ENCODE assay signal across 15 cellular contexts in the genomic region with DNA sequence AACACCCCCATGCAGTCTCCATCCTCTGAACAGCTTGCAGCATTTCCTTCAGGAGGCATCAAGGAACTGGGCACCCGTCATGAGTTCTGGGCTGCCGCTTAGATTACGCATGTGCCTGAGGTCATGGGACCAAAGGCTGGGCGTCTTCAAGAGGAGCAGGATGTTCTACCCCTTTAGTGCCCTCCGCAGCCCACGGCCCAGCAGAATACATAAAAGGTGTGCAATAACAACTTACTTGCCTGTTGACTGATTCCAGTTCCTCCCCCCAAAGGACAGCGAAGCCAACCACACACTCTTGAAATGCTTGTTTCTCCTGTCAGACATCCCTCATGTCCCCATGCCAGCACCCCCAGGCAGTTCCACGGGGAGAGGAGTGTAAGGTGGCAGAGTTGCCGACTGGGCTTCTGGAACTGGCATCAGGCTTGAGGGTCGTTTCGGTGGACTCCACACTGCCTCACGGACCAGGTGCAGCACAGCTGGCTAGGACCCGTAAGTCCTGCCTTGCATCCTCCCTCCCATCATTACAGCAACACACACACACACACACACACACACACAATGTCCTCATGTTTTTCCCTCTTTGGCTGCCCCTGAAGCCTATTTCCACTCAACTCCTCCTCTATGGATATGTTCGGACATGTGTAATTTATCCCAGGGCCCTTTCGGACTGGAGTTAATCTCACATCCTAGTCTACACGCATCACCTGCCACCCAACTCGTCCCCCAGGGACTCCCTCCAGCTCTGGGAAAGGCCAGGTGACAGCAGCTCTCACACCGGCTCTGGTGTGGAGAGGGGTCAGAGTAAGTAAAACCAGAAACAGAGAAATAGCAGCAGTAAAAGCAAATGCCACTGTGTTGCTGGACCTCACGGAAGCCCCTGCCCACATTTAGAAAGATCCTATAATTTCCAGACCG.
A peak's percentile ranks its signal among the peaks of the same experiment; 100 is the strongest.
DNase-seq lines count a peak whose midpoint lies in the region; ATAC-seq, FAIRE-seq and TF ChIP-seq lines count a peak whose summit lies in the region.
"Had no signal": no experiment of that assay in that cellular context is flagged by ENCODE, and none has a peak within 500 bp of the region (broad histone marks: within the 10 kb centered on the region; RNA-seq: fewer than 3 reads in every experiment).

No MANE protein-coding gene starts in this region.

- ATAC-seq in activated CD8-positive, alpha-beta T cell treated with anti-CD3 and anti-CD28 coated beads, Interleukin-2, amount 10 ng/mL, durations not matched to agents 7 days and 5 days = no peak
- no peak for ATAC-seq in activated CD8-positive, alpha-beta T cell treated with anti-CD3 and anti-CD28 coated beads for 36 hours

- no peaks in the 10 kb centered on the region for H3K27me3 ChIP-seq in OCI-LY3 (ENCODE audit: low read depth, low read length)
- H3K27me3 ChIP-seq: hepatocyte had no signal

- peak overlapping the region; percentile 98 for H3K27ac ChIP-seq in OCI-LY3 (ENCODE audit: low read length)
- H3K27ac ChIP-seq: hepatocyte had no signal

- peak; percentile 63 for FAIRE-seq in urothelium cell line (lab: Jason Lieb, UNC)

- H3K4me3 ChIP-seq in OCI-LY3 (ENCODE audit: low read length) = peak overlapping the region; percentile 61
- H3K4me3 ChIP-seq: hepatocyte had no signal

- H2AFZ ChIP-seq in OCI-LY3 (ENCODE audit: low read depth, low read length) = no peak overlapping the region
- H2AFZ ChIP-seq: hepatocyte had no signal

- H3K4me3 Mint-ChIP-seq in activated CD8-positive, alpha-beta T cell treated with anti-CD3 and anti-CD28 coated beads, Interleukin-2, amount 10 ng/mL, durations not matched to agents 7 days and 5 days = no peak overlapping the region
- no peak overlapping the region for H3K4me3 Mint-ChIP-seq in activated CD8-positive, alpha-beta T cell treated with anti-CD3 and anti-CD28 coated beads for 36 hours

- peaks cover 14% of the 10 kb centered on the region for H3K27me3 Mint-ChIP-seq in activated CD8-positive, alpha-beta T cell treated with anti-CD3 and anti-CD28 coated beads, Interleukin-2, amount 10 ng/mL, durations not matched to agents 7 days and 5 days (ENCODE audit: low read depth)
- H3K27me3 Mint-ChIP-seq in activated CD8-positive, alpha-beta T cell treated with anti-CD3 and anti-CD28 coated beads for 36 hours = peaks cover 7% of the 10 kb centered on the region

- peak overlapping the region; percentile 85 for H3K4me2 ChIP-seq in OCI-LY3 (ENCODE audit: low read length)
- H3K4me2 ChIP-seq: hepatocyte had no signal

- peak; percentile 7 for DNase-seq in activated CD8-positive, alpha-beta T cell treated with anti-CD3 and anti-CD28 coated beads, Interleukin-2, amount 10 ng/mL, durations not matched to agents 7 days and 5 days
- DNase-seq in activated CD8-positive, alpha-beta T cell treated with anti-CD3 and anti-CD28 coated beads for 36 hours = no peak
- DNase-seq in left kidney (ENCODE audit: low read depth, low spot score) (peak; percentile 55), urothelium cell line (ENCODE audit: low spot score) (no peak), NCI-H510A treated with DMSO at 0.1 percent for 48 hours (lab: John Stamatoyannopoulos, UW) (no peak), AG08396 (ENCODE audit: low spot score) (no peak), occipital lobe (lab: John Stamatoyannopoulos, UW) (no peak)
- DNase-seq: activated effector memory CD4-positive, alpha-beta T cell treated with anti-CD3 and anti-CD28 coated beads, Interleukin-2, amount 50 U/mL, for 16 hours; NCI-H510A; nucleus accumbens; RPMI8226; T-helper 9 cell; trophoblast cell had no signal

- intact Hi-C loops in activated CD8-positive, alpha-beta T cell treated with anti-CD3 and anti-CD28 coated beads for 36 hours (cut with micrococcal nuclease) = no loop called here

- POLR2A ChIA-PET in activated CD8-positive, alpha-beta T cell treated with anti-CD3 and anti-CD28 coated beads, Interleukin-2, amount 10 ng/mL, durations not matched to agents 7 days and 5 days (lab: Charles Lee) = no interaction called here
- POLR2A ChIA-PET in activated CD8-positive, alpha-beta T cell treated with anti-CD3 and anti-CD28 coated beads for 36 hours (lab: Charles Lee) = no interaction called here

- H3K4me1 ChIP-seq in OCI-LY3 (ENCODE audit: low read length) = peaks cover 82% of the 10 kb centered on the region

- peaks cover 5% of the 10 kb centered on the region for H3K36me3 Mint-ChIP-seq in activated CD8-positive, alpha-beta T cell treated with anti-CD3 and anti-CD28 coated beads, Interleukin-2, amount 10 ng/mL, durations not matched to agents 7 days and 5 days (ENCODE audit: low read depth)
- no peaks in the 10 kb centered on the region for H3K36me3 Mint-ChIP-seq in activated CD8-positive, alpha-beta T cell treated with anti-CD3 and anti-CD28 coated beads for 36 hours (ENCODE audit: low read depth)

- H4K20me1 ChIP-seq in OCI-LY3 (ENCODE audit: insufficient read depth, low read length) = no peaks in the 10 kb centered on the region

- peaks cover 15% of the 10 kb centered on the region for H3K36me3 ChIP-seq in OCI-LY3 (replicated peaks; ENCODE audit: low read depth, low read length)

- TF ChIP-seq CTCF in activated CD8-positive, alpha-beta T cell treated with anti-CD3 and anti-CD28 coated beads for 36 hours (IDR thresholded peaks at IDR 0.05) = no peak
- no peak for TF ChIP-seq CTCF in OCI-LY3 (IDR thresholded peaks at IDR 0.05; ENCODE audit: low read depth, low read length)

- H3K9ac ChIP-seq in OCI-LY3 (ENCODE audit: low read length) = peak overlapping the region; percentile 95

- H3K4me1 Mint-ChIP-seq in activated CD8-positive, alpha-beta T cell treated with anti-CD3 and anti-CD28 coated beads, Interleukin-2, amount 10 ng/mL, durations not matched to agents 7 days and 5 days (ENCODE audit: low read depth) = peaks cover 18% of the 10 kb centered on the region
- H3K4me1 Mint-ChIP-seq in activated CD8-positive, alpha-beta T cell treated with anti-CD3 and anti-CD28 coated beads for 36 hours (ENCODE audit: low read depth) = peaks cover 8% of the 10 kb centered on the region

- H3K9me3 Mint-ChIP-seq in activated CD8-positive, alpha-beta T cell treated with anti-CD3 and anti-CD28 coated beads, Interleukin-2, amount 10 ng/mL, durations not matched to agents 7 days and 5 days (ENCODE audit: insufficient read depth) = no peaks in the 10 kb centered on the region
- no peaks in the 10 kb centered on the region for H3K9me3 Mint-ChIP-seq in activated CD8-positive, alpha-beta T cell treated with anti-CD3 and anti-CD28 coated beads for 36 hours

- CTCF ChIA-PET in activated CD8-positive, alpha-beta T cell treated with anti-CD3 and anti-CD28 coated beads, Interleukin-2, amount 10 ng/mL, durations not matched to agents 7 days and 5 days (lab: Charles Lee) = no interaction called here
- CTCF ChIA-PET in activated CD8-positive, alpha-beta T cell treated with anti-CD3 and anti-CD28 coated beads for 36 hours (lab: Charles Lee) = no interaction called here

- peaks cover 5% of the 10 kb centered on the region; the same call in 1 of the 2 replicates for H3K9me3 ChIP-seq in OCI-LY3 (ENCODE audit: insufficient read depth, low read length)

- no peaks in the 10 kb centered on the region for H3K79me2 ChIP-seq in OCI-LY3 (ENCODE audit: low read length)
- H3K79me2 ChIP-seq: hepatocyte had no signal

- H3K27ac Mint-ChIP-seq in activated CD8-positive, alpha-beta T cell treated with anti-CD3 and anti-CD28 coated beads, Interleukin-2, amount 10 ng/mL, durations not matched to agents 7 days and 5 days = no peak overlapping the region
- H3K27ac Mint-ChIP-seq in activated CD8-positive, alpha-beta T cell treated with anti-CD3 and anti-CD28 coated beads for 36 hours = no peak overlapping the region

Comparison
In these comparisons a context has a peak if more than half of its experiments do, and no peak if none do; other contexts are left out.
1. DNase-seq: peak in activated CD8-positive, alpha-beta T cell treated with anti-CD3 and anti-CD28 coated beads, Interleukin-2, amount 10 ng/mL, durations not matched to agents 7 days and 5 days (single experiment) and left kidney (single experiment); none in activated CD8-positive, alpha-beta T cell treated with anti-CD3 and anti-CD28 coated beads for 36 hours (single experiment), urothelium cell line (single experiment), NCI-H510A treated with DMSO at 0.1 percent for 48 hours (single experiment), AG08396 (single experiment) and occipital lobe (single experiment).